ENCODE assay signal across 1 cellular context in genomic region chr16:66406534-66407368, GRCh38.
TF ChIP-seq lines count a peak whose summit lies in the region.

No MANE protein-coding gene starts in this region.

TF ChIP-seq in GM12878, 131 proteins besides CTCF, POLR2A, EP300 and RAD21 (continued from another document):
- peak; percentile 79 for TF ChIP-seq MLLT1 (IDR thresholded peaks at IDR 0.05)
- peak; percentile 50 for TF ChIP-seq IKZF1 (conservative IDR thresholded peaks at IDR 0.05)
- no peak for TF ChIP-seq RFX5 (IDR thresholded peaks at IDR 0.05; ENCODE audit: low read depth, low read length)
- TF ChIP-seq NBN (IDR thresholded peaks at IDR 0.05), result 0 out of 2 replicates have a peak, but pooled peaks have one; percentile 39
- TF ChIP-seq SIX5 (IDR thresholded peaks at IDR 0.05; ENCODE audit: low read depth, low read length, severe bottlenecking), result no peak
- peak; percentile 87 for TF ChIP-seq SMC3 (IDR thresholded peaks at IDR 0.05; ENCODE audit: borderline replicate concordance, low read length)
- 0 out of 2 replicates have a peak, but pooled peaks have one; percentile 51 for TF ChIP-seq LARP7 (IDR thresholded peaks at IDR 0.05)
